ENCODE assay signal across 9 cellular contexts in the genomic region with DNA sequence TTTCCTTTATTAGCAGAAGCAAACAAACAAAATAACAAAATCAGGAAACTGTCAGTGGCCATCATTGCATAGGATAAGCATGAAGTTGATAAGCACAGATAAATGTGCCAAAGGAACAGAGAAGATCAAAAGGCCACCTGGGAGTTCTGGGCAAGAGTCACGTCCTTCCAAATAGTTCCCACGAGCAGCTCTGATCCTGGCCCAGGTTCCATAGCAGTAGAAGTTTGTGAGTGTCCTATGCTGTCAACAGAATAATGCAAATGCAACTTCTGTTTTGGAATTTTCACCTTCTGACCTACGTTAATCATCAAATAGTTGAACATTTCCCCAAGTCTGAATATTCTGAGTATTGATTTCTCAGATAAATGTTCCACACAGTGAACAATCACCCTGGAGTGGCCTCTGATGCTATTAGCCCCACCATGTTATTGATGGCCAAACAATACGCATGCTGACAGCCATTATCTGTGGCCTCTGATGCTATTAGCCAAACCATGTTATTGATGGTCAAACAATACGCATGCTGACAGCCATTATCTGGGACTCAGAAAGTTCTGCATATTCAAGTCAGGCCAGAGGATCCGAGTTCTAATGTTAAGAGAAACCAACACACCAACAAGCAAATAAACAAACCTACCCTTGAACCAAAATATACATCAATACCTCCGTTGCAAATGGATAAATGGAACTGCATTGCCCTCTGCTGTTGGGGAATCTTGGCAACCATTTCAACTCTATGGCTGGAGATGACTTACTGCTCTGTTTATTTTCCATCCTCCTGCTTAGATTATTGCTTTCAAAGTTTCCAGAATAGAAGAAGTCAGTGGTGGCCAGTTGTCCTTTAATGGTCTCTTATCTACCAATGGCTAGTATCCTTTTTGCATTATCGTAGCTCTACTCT.
DNase-seq lines count a peak whose midpoint lies in the region; ATAC-seq and TF ChIP-seq lines count a peak whose summit lies in the region.
"Had no signal": no experiment of that assay in that cellular context is flagged by ENCODE, and none has a peak within 500 bp of the region (broad histone marks: within the 10 kb centered on the region; RNA-seq: fewer than 3 reads in every experiment).

No MANE protein-coding gene starts in this region.

- no peaks in the 10 kb centered on the region for H3K79me2 ChIP-seq in smooth muscle cell (ENCODE audit: low read depth)

- H3K36me3 ChIP-seq in smooth muscle cell (ENCODE audit: low read depth), result no peaks in the 10 kb centered on the region

- H3K36me3 Mint-ChIP-seq in activated CD4-positive, alpha-beta T cell treated with anti-CD3 and anti-CD28 coated beads for 36 hours (ENCODE audit: low read depth), result no peaks in the 10 kb centered on the region
- no peaks in the 10 kb centered on the region for H3K36me3 Mint-ChIP-seq in activated CD4-positive, alpha-beta T cell treated with anti-CD3 and anti-CD28 coated beads, Interleukin-2, amount 10 ng/mL, durations not matched to agents 7 days and 5 days (ENCODE audit: low read depth)

- no peaks in the 10 kb centered on the region for H4K20me1 ChIP-seq in smooth muscle cell (ENCODE audit: low read depth)

- intact Hi-C loops in activated CD4-positive, alpha-beta T cell treated with anti-CD3 and anti-CD28 coated beads for 36 hours (cut with DNase I, micrococcal nuclease), result loop anchor here (1.0 to 2.0 kb wide), 2 partner anchors 265 to 266 kb away; no protein-coding TSS in a partner anchor

- H3K9me3 ChIP-seq in smooth muscle cell (replicated peaks; ENCODE audit: low read depth), result no peaks in the 10 kb centered on the region

- H3K4me1 Mint-ChIP-seq in activated CD4-positive, alpha-beta T cell treated with anti-CD3 and anti-CD28 coated beads for 36 hours, result no peaks in the 10 kb centered on the region
- H3K4me1 Mint-ChIP-seq in activated CD4-positive, alpha-beta T cell treated with anti-CD3 and anti-CD28 coated beads, Interleukin-2, amount 10 ng/mL, durations not matched to agents 7 days and 5 days, result no peaks in the 10 kb centered on the region

- H3K27ac Mint-ChIP-seq in activated CD4-positive, alpha-beta T cell treated with anti-CD3 and anti-CD28 coated beads for 36 hours, result no peak overlapping the region
- no peak overlapping the region for H3K27ac Mint-ChIP-seq in activated CD4-positive, alpha-beta T cell treated with anti-CD3 and anti-CD28 coated beads, Interleukin-2, amount 10 ng/mL, durations not matched to agents 7 days and 5 days
- H3K27ac Mint-ChIP-seq: activated T-helper 2 cell treated with anti-CD3 and anti-CD28 coated beads, Interferon-gamma antibody, Interleukin-2, Interleukin-4, amounts not matched to agents 10 μg/mL and 5 μg/mL and 100 μg/mL, durations not matched to agents 14 hours and 24 hours and 36 hours had no signal

- POLR2A ChIA-PET in activated CD4-positive, alpha-beta T cell treated with anti-CD3 and anti-CD28 coated beads for 36 hours (lab: Charles Lee), result no interaction called here
- POLR2A ChIA-PET in activated CD4-positive, alpha-beta T cell treated with anti-CD3 and anti-CD28 coated beads, Interleukin-2, amount 10 ng/mL, durations not matched to agents 7 days and 5 days (lab: Charles Lee), result no interaction called here

- H3F3A ChIP-seq in smooth muscle cell (ENCODE audit: low read depth), result no peaks in the 10 kb centered on the region

- CTCF ChIA-PET in activated CD4-positive, alpha-beta T cell treated with anti-CD3 and anti-CD28 coated beads for 36 hours (lab: Charles Lee), result interaction anchor here (0.6 to 1.7 kb wide), 4 partner anchors 37 to 266 kb away, joined by 3 to 5 read pairs (median 3); no protein-coding TSS in a partner anchor
- CTCF ChIA-PET in activated CD4-positive, alpha-beta T cell treated with anti-CD3 and anti-CD28 coated beads, Interleukin-2, amount 10 ng/mL, durations not matched to agents 7 days and 5 days (lab: Charles Lee), result no interaction called here

- H3K4me3 Mint-ChIP-seq in activated CD4-positive, alpha-beta T cell treated with anti-CD3 and anti-CD28 coated beads for 36 hours, result no peak overlapping the region
- no peak overlapping the region for H3K4me3 Mint-ChIP-seq in activated CD4-positive, alpha-beta T cell treated with anti-CD3 and anti-CD28 coated beads, Interleukin-2, amount 10 ng/mL, durations not matched to agents 7 days and 5 days

- DNase-seq in activated CD4-positive, alpha-beta T cell treated with anti-CD3 and anti-CD28 coated beads for 36 hours, result peak; percentile 9
- no peak for DNase-seq in activated CD4-positive, alpha-beta T cell treated with anti-CD3 and anti-CD28 coated beads, Interleukin-2, amount 10 ng/mL, durations not matched to agents 7 days and 5 days
- DNase-seq in NCI-H446 treated with DMSO at 0.1 percent for 48 hours (lab: John Stamatoyannopoulos, UW), result peak; percentile 32
- peak; percentile 50 for DNase-seq in epithelial cell of esophagus (ENCODE audit: low read depth)
- DNase-seq in smooth muscle cell (lab: John Stamatoyannopoulos, UW; ENCODE audit: unreplicated experiment), result no peak
- no peak for DNase-seq in activated CD4-positive, alpha-beta T cell treated with anti-CD3 and anti-CD28 coated beads for 48 hours
- DNase-seq in middle frontal gyrus (ENCODE audit: extremely low spot score, low spot score), result no peak

- no peak overlapping the region for H3K4me2 ChIP-seq in smooth muscle cell

- ATAC-seq in activated CD4-positive, alpha-beta T cell treated with anti-CD3 and anti-CD28 coated beads for 36 hours, result no peak
- ATAC-seq in GM21526 (IDR thresholded peaks at IDR 0.05; ENCODE audit: low FRiP score, unreplicated experiment), result no peak

- no peaks in the 10 kb centered on the region for H3K4me1 ChIP-seq in smooth muscle cell (ENCODE audit: low read depth)

- no peaks in the 10 kb centered on the region for H3K27me3 ChIP-seq in smooth muscle cell (ENCODE audit: low read depth)

- H3K9me3 Mint-ChIP-seq in activated CD4-positive, alpha-beta T cell treated with anti-CD3 and anti-CD28 coated beads for 36 hours (ENCODE audit: low read depth), result no peaks in the 10 kb centered on the region
- no peaks in the 10 kb centered on the region for H3K9me3 Mint-ChIP-seq in activated CD4-positive, alpha-beta T cell treated with anti-CD3 and anti-CD28 coated beads, Interleukin-2, amount 10 ng/mL, durations not matched to agents 7 days and 5 days
- H3K9me3 Mint-ChIP-seq: activated T-helper 2 cell treated with anti-CD3 and anti-CD28 coated beads, Interferon-gamma antibody, Interleukin-2, Interleukin-4, amounts not matched to agents 10 μg/mL and 5 μg/mL and 100 μg/mL, durations not matched to agents 14 hours and 24 hours and 36 hours had no signal

- H3K27ac ChIP-seq in smooth muscle cell (ENCODE audit: low read depth), result no peak overlapping the region

- H2AFZ ChIP-seq in smooth muscle cell (ENCODE audit: low read depth), result no peak overlapping the region

- TF ChIP-seq CTCF in epithelial cell of esophagus (IDR thresholded peaks at IDR 0.05; ENCODE audit: insufficient read depth, low read depth, low read length, missing control alignments) (peak; percentile 58), smooth muscle cell (IDR thresholded peaks at IDR 0.05; ENCODE audit: borderline replicate concordance, insufficient read depth, poor library complexity, severe bottlenecking) (peak; percentile 34)

- WGBS in smooth muscle cell (ENCODE audit: low lambda C conversion rate), result 67% methylated on average over 8 of the region's 8 CpGs

- H3K9ac ChIP-seq in smooth muscle cell (ENCODE audit: low read depth), result no peak overlapping the region

- H3K4me3 ChIP-seq in epithelial cell of esophagus (ENCODE audit: low read length) (no peak overlapping the region), smooth muscle cell (no peak overlapping the region)

- H3K27me3 Mint-ChIP-seq in activated CD4-positive, alpha-beta T cell treated with anti-CD3 and anti-CD28 coated beads for 36 hours, result no peaks in the 10 kb centered on the region
- H3K27me3 Mint-ChIP-seq in activated CD4-positive, alpha-beta T cell treated with anti-CD3 and anti-CD28 coated beads, Interleukin-2, amount 10 ng/mL, durations not matched to agents 7 days and 5 days, result no peaks in the 10 kb centered on the region

Comparison
In these comparisons a context has a peak if more than half of its experiments do, and no peak if none do; other contexts are left out.
1. DNase-seq: peak in activated CD4-positive, alpha-beta T cell treated with anti-CD3 and anti-CD28 coated beads for 36 hours (single experiment), NCI-H446 treated with DMSO at 0.1 percent for 48 hours (single experiment) and epithelial cell of esophagus (single experiment); none in activated CD4-positive, alpha-beta T cell treated with anti-CD3 and anti-CD28 coated beads, Interleukin-2, amount 10 ng/mL, durations not matched to agents 7 days and 5 days (single experiment), smooth muscle cell (single experiment), activated CD4-positive, alpha-beta T cell treated with anti-CD3 and anti-CD28 coated beads for 48 hours (single experiment) and middle frontal gyrus (single experiment).